8 cellular contexts compared by ENCODE assay signal in the genomic region with DNA sequence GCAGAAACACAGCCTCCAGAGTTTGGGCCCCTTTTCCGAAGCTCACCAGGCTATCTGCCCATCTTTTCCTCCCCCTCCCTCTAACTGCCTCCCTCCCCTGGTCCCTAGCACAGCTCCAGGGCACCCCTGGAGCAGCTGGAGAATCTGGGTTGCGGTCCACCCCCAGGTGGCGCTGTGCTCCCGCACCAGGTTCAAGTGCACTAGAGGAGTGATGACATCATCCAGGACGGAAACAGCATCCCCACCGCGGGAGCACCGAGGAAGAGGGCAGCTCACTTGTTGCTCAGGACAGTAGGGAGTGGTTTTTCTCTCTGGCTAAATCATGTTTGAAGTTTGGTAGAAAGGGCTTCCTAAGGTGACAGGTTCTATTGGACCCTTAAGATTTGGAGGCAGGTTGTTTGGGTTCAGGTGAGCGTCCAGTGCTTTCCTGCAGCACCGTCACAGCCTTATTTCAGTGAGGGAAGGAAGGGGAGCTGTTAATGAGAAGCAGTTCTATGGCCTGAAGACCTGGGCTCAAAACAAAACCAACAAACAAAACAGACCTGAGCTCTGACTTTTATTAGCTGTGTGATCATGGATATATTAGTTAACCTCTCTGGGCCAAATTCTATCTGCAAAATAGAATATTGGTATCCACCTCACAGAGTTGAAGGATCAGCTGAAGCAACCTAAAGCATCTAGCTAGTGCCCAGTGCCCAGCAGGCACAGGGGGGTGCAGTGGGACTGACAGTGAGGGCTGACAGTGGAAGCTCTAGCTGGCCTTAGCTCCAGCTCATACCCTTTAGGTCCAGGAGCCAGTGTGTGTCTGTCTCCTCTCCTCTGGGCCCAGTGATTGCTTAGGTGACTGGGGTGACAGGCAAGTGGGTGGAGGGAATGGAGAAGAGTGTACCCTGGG. TPM values are rescaled to one million over a fixed set of nuclear protein-coding genes. Genes with fewer than 3 reads are reported as not detected.
DNase-seq lines count a peak whose midpoint lies in the region; ATAC-seq lines count a peak whose summit lies in the region.

No MANE protein-coding gene starts in this region.

- no peaks in the 10 kb centered on the region for H3K9me3 Mint-ChIP-seq in natural killer cell treated with Interleukin-12 subunit alpha and Interleukin-12 subunit beta and Interleukin-15 and Interleukin-18, amount 100 ng/mL, for 72 hours
- no peaks in the 10 kb centered on the region for H3K9me3 Mint-ChIP-seq in stimulated activated memory B cell treated with anti-CD40 and anti-IgM and Interleukin-4, amounts not matched to agents 10 μg/mL and 1 μg/mL and 100 μg/mL, for 72 hours

- peak overlapping the region; percentile 28 to 35 for H3K27ac Mint-ChIP-seq in natural killer cell treated with Interleukin-12 subunit alpha and Interleukin-12 subunit beta and Interleukin-15 and Interleukin-18, amount 100 ng/mL, for 72 hours
- no peak overlapping the region for H3K27ac Mint-ChIP-seq in stimulated activated memory B cell treated with anti-CD40 and anti-IgM and Interleukin-4, amounts not matched to agents 10 μg/mL and 1 μg/mL and 100 μg/mL, for 72 hours

- ATAC-seq in GM21526 (IDR thresholded peaks at IDR 0.05; ENCODE audit: low FRiP score, unreplicated experiment): peak; percentile 63
- ATAC-seq in natural killer cell treated with Interleukin-12 subunit alpha and Interleukin-12 subunit beta and Interleukin-15 and Interleukin-18, amount 100 ng/mL, for 72 hours: peak; percentile 87 to 89
- peak; percentile 66 for ATAC-seq in stimulated activated memory B cell treated with anti-CD40 and anti-IgM and Interleukin-4, amounts not matched to agents 10 μg/mL and 1 μg/mL and 100 μg/mL, for 72 hours

- peak overlapping the region; percentile 36 for H3K4me3 Mint-ChIP-seq in natural killer cell treated with Interleukin-12 subunit alpha and Interleukin-12 subunit beta and Interleukin-15 and Interleukin-18, amount 100 ng/mL, for 72 hours
- peak overlapping the region; percentile 50 for H3K4me3 Mint-ChIP-seq in stimulated activated memory B cell treated with anti-CD40 and anti-IgM and Interleukin-4, amounts not matched to agents 10 μg/mL and 1 μg/mL and 100 μg/mL, for 72 hours

- DNase-seq in COLO829 (ENCODE audit: low spot score) (peak; percentile 86), LHCN-M2 (ENCODE audit: low read depth) (peak; percentile 83), RPMI7951 (ENCODE audit: low read depth) (peak; percentile 82), fibroblast of gingiva (ENCODE audit: low read depth) (peak; percentile 81)
- DNase-seq in activated T-cell treated with anti-CD3 and anti-CD28 coated beads, Interleukin-2, amount 50 U/mL, for 48 hours: peak; percentile 91 to 93
- peak; percentile 87 for DNase-seq in natural killer cell treated with Interleukin-12 subunit alpha and Interleukin-12 subunit beta and Interleukin-15 and Interleukin-18, amount 100 ng/mL, for 72 hours (ENCODE audit: low spot score)

- peaks cover 5 to 8% of the 10 kb centered on the region in 2 donors for H3K4me1 Mint-ChIP-seq in natural killer cell treated with Interleukin-12 subunit alpha and Interleukin-12 subunit beta and Interleukin-15 and Interleukin-18, amount 100 ng/mL, for 72 hours (ENCODE audit: low read depth in 2 of 2)
- H3K4me1 Mint-ChIP-seq in stimulated activated memory B cell treated with anti-CD40 and anti-IgM and Interleukin-4, amounts not matched to agents 10 μg/mL and 1 μg/mL and 100 μg/mL, for 72 hours: peaks cover 5% of the 10 kb centered on the region

- no peaks in the 10 kb centered on the region for H3K36me3 Mint-ChIP-seq in natural killer cell treated with Interleukin-12 subunit alpha and Interleukin-12 subunit beta and Interleukin-15 and Interleukin-18, amount 100 ng/mL, for 72 hours
- no peaks in the 10 kb centered on the region for H3K36me3 Mint-ChIP-seq in stimulated activated memory B cell treated with anti-CD40 and anti-IgM and Interleukin-4, amounts not matched to agents 10 μg/mL and 1 μg/mL and 100 μg/mL, for 72 hours

- peaks cover 11 to 13% of the 10 kb centered on the region in 2 donors for H3K27me3 Mint-ChIP-seq in natural killer cell treated with Interleukin-12 subunit alpha and Interleukin-12 subunit beta and Interleukin-15 and Interleukin-18, amount 100 ng/mL, for 72 hours
- H3K27me3 Mint-ChIP-seq in stimulated activated memory B cell treated with anti-CD40 and anti-IgM and Interleukin-4, amounts not matched to agents 10 μg/mL and 1 μg/mL and 100 μg/mL, for 72 hours: peaks cover 49% of the 10 kb centered on the region

RNA-seq across cellular contexts. Expression of gene SHISA4, which starts 7.5 kb away (rescaled TPM):
- total RNA-seq in LHCN-M2 (2014; rRNA removed): 21.0 and 30.6 TPM in 2 replicates
- polyA plus RNA-seq in LHCN-M2 (2012): 56.0 TPM
- total RNA-seq in RPMI7951 (2014; rRNA removed; shearing (Covaris generic)): 22.3 and 30.4 TPM in 2 replicates
- total RNA-seq in natural killer cell treated with Interleukin-12 subunit alpha and Interleukin-12 subunit beta and Interleukin-15 and Interleukin-18, amount 100 ng/mL, for 72 hours: 1 to 10 TPM; 2.5 TPM

RNA-seq across cellular contexts. Expression of gene LMOD1, which starts 50.2 kb away (rescaled TPM):
- total RNA-seq in LHCN-M2 (2014; rRNA removed): 0.13 and 0.29 TPM in 2 replicates
- polyA plus RNA-seq in LHCN-M2 (2012): 4.2 TPM
- 0.49 and 0.60 TPM in 2 replicates for total RNA-seq in RPMI7951 (2014; rRNA removed; shearing (Covaris generic))
- total RNA-seq in natural killer cell treated with Interleukin-12 subunit alpha and Interleukin-12 subunit beta and Interleukin-15 and Interleukin-18, amount 100 ng/mL, for 72 hours: not detected

RNA-seq across cellular contexts. Expression of gene TIMM17A, which starts 59.1 kb away (rescaled TPM):
- total RNA-seq in LHCN-M2 (2014; rRNA removed): 62.8 and 63.1 TPM in 2 replicates
- polyA plus RNA-seq in LHCN-M2 (2012): 63.0 TPM
- 64.5 and 74.3 TPM in 2 replicates for total RNA-seq in RPMI7951 (2014; rRNA removed; shearing (Covaris generic))
- 10 to 100 TPM; 81.5 to 89.5 TPM for total RNA-seq in natural killer cell treated with Interleukin-12 subunit alpha and Interleukin-12 subunit beta and Interleukin-15 and Interleukin-18, amount 100 ng/mL, for 72 hours

Comparison
In these comparisons a context has a peak if more than half of its experiments do, and no peak if none do; other contexts are left out.
1. Peak in every context shown above with its lines: DNase-seq and ATAC-seq.